In the genomic region with DNA sequence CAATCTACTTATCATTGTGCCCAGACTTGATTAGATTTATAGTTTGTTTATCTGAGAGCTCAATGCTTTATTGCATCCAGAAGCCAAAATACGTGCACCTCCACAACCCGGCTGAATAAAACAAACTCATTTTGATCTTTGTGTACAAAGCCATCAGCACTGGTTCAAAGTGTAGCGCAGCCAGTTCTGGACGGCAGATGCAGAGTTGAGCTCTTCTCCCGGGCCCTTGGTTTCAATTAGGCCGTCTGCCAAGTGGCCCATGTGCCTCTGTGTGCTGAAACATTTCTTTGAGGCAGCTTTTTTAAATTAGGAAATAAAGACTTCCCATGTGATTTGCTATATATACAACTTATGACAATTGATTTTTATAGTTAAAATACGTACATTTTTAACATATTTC, we compare ENCODE assay signal across 11 cellular contexts.
DNase-seq lines count a peak whose midpoint lies in the region; ATAC-seq, FAIRE-seq and TF ChIP-seq lines count a peak whose summit lies in the region.
"Had no signal": no experiment of that assay in that cellular context is flagged by ENCODE, and none has a peak within 500 bp of the region (broad histone marks: within the 10 kb centered on the region; RNA-seq: fewer than 3 reads in every experiment).

No MANE protein-coding gene starts in this region.

- H3K4me3 ChIP-seq in gastroesophageal sphincter, result no peak overlapping the region

- DNase-seq in AG08395 (ENCODE audit: low spot score) (peak; percentile 58), GM04504 (ENCODE audit: low read depth) (peak; percentile 32), RPMI7951 (ENCODE audit: low read depth) (peak; percentile 41), NCI-H2107 treated with DMSO at 0.1 percent for 48 hours (lab: John Stamatoyannopoulos, UW; ENCODE audit: unreplicated experiment) (no peak)
- DNase-seq: activated CD4-positive, alpha-beta T cell treated with anti-CD3 and anti-CD28 coated beads for 48 hours had no signal

- no peak overlapping the region for H3K27ac ChIP-seq in gastroesophageal sphincter

- ATAC-seq in GM18907 (IDR thresholded peaks at IDR 0.05; ENCODE audit: unreplicated experiment) (no peak), gastroesophageal sphincter (no peak), GM18511 (IDR thresholded peaks at IDR 0.05; ENCODE audit: unreplicated experiment) (no peak)
- ATAC-seq: activated naive CD4-positive, alpha-beta T cell treated with anti-CD3 and anti-CD28 coated beads, Interleukin-2, amount 50 U/mL, for 72 hours had no signal

- no peak for TF ChIP-seq EP300 in gastroesophageal sphincter (IDR thresholded peaks at IDR 0.05)

- peaks cover 0 to 16% (median 0%) of the 10 kb centered on the region in 3 donors for H3K4me1 ChIP-seq in gastroesophageal sphincter

- no peaks in the 10 kb centered on the region for H3K9me3 ChIP-seq in gastroesophageal sphincter

- no peak for TF ChIP-seq CTCF in gastroesophageal sphincter (IDR thresholded peaks at IDR 0.05)

- 18 to 31% methylated on average over 5 to 7 of the region's 7 CpGs for WGBS in gastroesophageal sphincter (ENCODE audit: low coverage in 1 of 2), 2 donors

- TF ChIP-seq POLR2A in gastroesophageal sphincter (IDR thresholded peaks at IDR 0.05), result no peak

- H3K27me3 ChIP-seq in gastroesophageal sphincter, result no peaks in the 10 kb centered on the region

- peak; percentile 76 for FAIRE-seq in islet of Langerhans (lab: Jason Lieb, UNC)
- FAIRE-seq: endothelial cell of umbilical vein had no signal

- no peaks in the 10 kb centered on the region for H3K36me3 ChIP-seq in gastroesophageal sphincter
